10 cellular contexts compared by ENCODE assay signal in genomic region chr1:9078035-9078948, GRCh38. TPM values are rescaled to one million over a fixed set of nuclear protein-coding genes. Genes with fewer than 3 reads are reported as not detected.
A peak's percentile ranks its signal among the peaks of the same experiment; 100 is the strongest.
DNase-seq lines count a peak whose midpoint lies in the region; ATAC-seq, FAIRE-seq and TF ChIP-seq lines count a peak whose summit lies in the region.
"Had no signal": no experiment of that assay in that cellular context is flagged by ENCODE, and none has a peak within 500 bp of the region (broad histone marks: within the 10 kb centered on the region; RNA-seq: fewer than 3 reads in every experiment).

No MANE protein-coding gene starts in this region.

- no peaks in the 10 kb centered on the region for H3K36me3 Mint-ChIP-seq in stimulated activated effector memory CD8-positive, alpha-beta T cell treated with anti-CD3 and anti-CD28 coated beads, Interleukin-12 subunit alpha, Interleukin-12 subunit beta, amount 100 ng/mL, for 72 hours

- TF ChIP-seq POLR2A in IMR-90 (IDR thresholded peaks at IDR 0.05; ENCODE audit: low read depth, low read length): no peak
- TF ChIP-seq POLR2A in K562 (conservative IDR thresholded peaks at IDR 0.05): no peak

- intact Hi-C loops in IMR-90 (cut with micrococcal nuclease) (no loop called here), K562 (cut with micrococcal nuclease) (no loop called here)

- ATAC-seq in SK-N-SH treated with all-trans-retinoic acid at 6 μM for 48 hours (no peak), IMR-90 (ENCODE audit: low read depth) (peak; percentile 56), K562 (no peak)
- ATAC-seq in stimulated activated effector memory CD8-positive, alpha-beta T cell treated with anti-CD3 and anti-CD28 coated beads, Interleukin-12 subunit alpha, Interleukin-12 subunit beta, amount 100 ng/mL, for 72 hours: peak; percentile 77

- no peak overlapping the region for H3K4me3 ChIP-seq in SK-N-SH (ENCODE audit: low read depth in 2 of 2, low read length in 1 of 2)
- H3K4me3 ChIP-seq in IMR-90 (ENCODE audit: insufficient read depth, low read depth, low read length): no peak overlapping the region
- H3K4me3 ChIP-seq in K562: no peak overlapping the region
- no peak overlapping the region for H3K4me3 ChIP-seq in coronary artery

- no peak overlapping the region for H4K8ac ChIP-seq in IMR-90 (ENCODE audit: low read depth in 2 of 2, low read length in 2 of 2)

- no peak overlapping the region for H3K9ac ChIP-seq in SK-N-SH
- no peak overlapping the region for H3K9ac ChIP-seq in IMR-90 (ENCODE audit: low read depth, low read length)
- no peak overlapping the region for H3K9ac ChIP-seq in K562 (ENCODE audit: insufficient read depth in 1 of 2, low read depth in 2 of 2, low read length in 2 of 2)

- WGBS in SK-N-SH (ENCODE audit: low lambda C conversion rate): 72% methylated on average over 11 of the region's 11 CpGs
- WGBS in IMR-90 (ENCODE audit: extremely low coverage in 2 of 2, insufficient read length in 1 of 2), 2 experiments: 100% methylated on average over 1 of the region's 11 CpGs; no CpG with 5 or more reads in 1 of the 2 experiments
- under 1% methylated on average over 11 of the region's 11 CpGs for WGBS in K562 (ENCODE audit: insufficient coverage, low coverage, missing lambda C conversion rate)

- H3K27me3 ChIP-seq in SK-N-SH (ENCODE audit: insufficient read depth) (no peaks in the 10 kb centered on the region), IMR-90 (ENCODE audit: control insufficient read depth, insufficient read depth, low read length) (peaks cover 15% of the 10 kb centered on the region), K562 (ENCODE audit: control insufficient read depth in 2 of 2, insufficient read depth in 2 of 2, low read length in 2 of 2) (peaks cover 41 to 54% of the 10 kb centered on the region in 2 experiments; a peak in 4 of 5 replicates)

- H3K79me2 ChIP-seq in SK-N-SH (ENCODE audit: insufficient read depth) (no peaks in the 10 kb centered on the region), K562 (ENCODE audit: control insufficient read depth, insufficient read depth, low read length) (no peaks in the 10 kb centered on the region)

- no peak overlapping the region for H2BK120ac ChIP-seq in IMR-90 (ENCODE audit: low read depth, low read length)

- H3K9me1 ChIP-seq in IMR-90 (ENCODE audit: insufficient read depth, low read length) (no peaks in the 10 kb centered on the region), K562 (ENCODE audit: control insufficient read depth, insufficient read depth, low read length) (no peaks in the 10 kb centered on the region)

- dilution Hi-C loops in IMR-90 (cut with HindIII; ENCODE audit: low sequenced_read_pairs, unreplicated experiment): no loop called here

- TF ChIP-seq RAD21 in SK-N-SH (IDR thresholded peaks at IDR 0.05; ENCODE audit: low read length) (no peak), IMR-90 (IDR thresholded peaks at IDR 0.05; ENCODE audit: low read length) (no peak), K562 (CRISPR knock-in tag; conservative IDR thresholded peaks at IDR 0.05 in 1 of 2, IDR thresholded peaks at IDR 0.05 in 1 of 2) (no peak)

- in situ Hi-C loops in IMR-90 (cut with MboI; ENCODE audit: low sequenced_read_pairs) (no loop called here), K562 (cut with MboI) (no loop called here)

- H3K4me3 Mint-ChIP-seq in stimulated activated effector memory CD8-positive, alpha-beta T cell treated with anti-CD3 and anti-CD28 coated beads, Interleukin-12 subunit alpha, Interleukin-12 subunit beta, amount 100 ng/mL, for 72 hours: no peak overlapping the region
- H3K4me3 Mint-ChIP-seq: central memory CD8-positive, alpha-beta T cell; nephron had no signal

- H2BK5ac ChIP-seq in IMR-90 (ENCODE audit: low read depth, low read length, poor library complexity, severe bottlenecking): no peak overlapping the region

- H3K9me3 Mint-ChIP-seq in stimulated activated effector memory CD8-positive, alpha-beta T cell treated with anti-CD3 and anti-CD28 coated beads, Interleukin-12 subunit alpha, Interleukin-12 subunit beta, amount 100 ng/mL, for 72 hours: no peaks in the 10 kb centered on the region
- H3K9me3 Mint-ChIP-seq: central memory CD8-positive, alpha-beta T cell; nephron had no signal

- BruUV-seq in IMR-90 (replicated peaks; lab: Mats Ljungman, UMichigan): no TSS peak
- no TSS peak for BruUV-seq in K562 (replicated peaks; lab: Mats Ljungman, UMichigan)

- H4K5ac ChIP-seq in IMR-90 (ENCODE audit: low read depth, low read length): no peak overlapping the region

- H2AK5ac ChIP-seq in IMR-90 (ENCODE audit: low read depth, low read length): no peak overlapping the region

- H3K56ac ChIP-seq in IMR-90 (ENCODE audit: extremely low read depth, insufficient read depth, low read length): no peak overlapping the region

- no peak overlapping the region for H2AK9ac ChIP-seq in IMR-90 (replicated peaks; ENCODE audit: low read depth, low read length, poor library complexity)

- H3F3A ChIP-seq in SK-N-SH (replicated peaks; ENCODE audit: insufficient read depth): no peaks in the 10 kb centered on the region

- H3K23ac ChIP-seq in IMR-90 (ENCODE audit: low read depth, low read length): no peak overlapping the region

- H3K14ac ChIP-seq in IMR-90 (replicated peaks; ENCODE audit: low read depth, low read length): no peak overlapping the region

- CTCF ChIA-PET in SK-N-SH (lab: Yijun Ruan, JAX): no interaction called here
- CTCF ChIA-PET in IMR-90 (lab: Yijun Ruan, JAX): interaction anchor here (0.8 kb wide), 1 partner anchor 73 kb away, joined by 4 read pairs; no protein-coding TSS in a partner anchor
- CTCF ChIA-PET in K562 (lab: Yijun Ruan, JAX; ENCODE audit: low intra/inter-chr PET ratio): no interaction called here

- H3K79me1 ChIP-seq in IMR-90 (ENCODE audit: low read depth in 1 of 2, low read length in 2 of 2): no peaks in the 10 kb centered on the region

- H3K9me2 ChIP-seq in SK-N-SH: no peaks in the 10 kb centered on the region

- no peak for TF ChIP-seq EP300 in SK-N-SH (IDR thresholded peaks at IDR 0.05; ENCODE audit: borderline replicate concordance in 1 of 2, low read depth in 1 of 2, low read length in 1 of 2)
- no peak for TF ChIP-seq EP300 in K562 (IDR thresholded peaks at IDR 0.05; ENCODE audit: low read length)

- H2AFZ ChIP-seq in SK-N-SH (ENCODE audit: low read depth) (no peak overlapping the region), IMR-90 (replicated peaks; ENCODE audit: low read length, poor library complexity) (no peak overlapping the region), K562 (ENCODE audit: low read depth, low read length) (no peak overlapping the region)

- H3K4me1 Mint-ChIP-seq in stimulated activated effector memory CD8-positive, alpha-beta T cell treated with anti-CD3 and anti-CD28 coated beads, Interleukin-12 subunit alpha, Interleukin-12 subunit beta, amount 100 ng/mL, for 72 hours: peaks cover 20% of the 10 kb centered on the region

- no peak for DNase-seq in SK-N-SH
- DNase-seq in IMR-90: peak; percentile 65
- DNase-seq in K562 (ENCODE audit: extremely low read depth in 1 of 4, low spot score in 3 of 4): no peak
- no peak for DNase-seq in stimulated activated effector memory CD8-positive, alpha-beta T cell treated with anti-CD3 and anti-CD28 coated beads, Interleukin-12 subunit alpha, Interleukin-12 subunit beta, amount 100 ng/mL, for 72 hours (ENCODE audit: low spot score in 2 of 2)
- no peak for DNase-seq in putamen (ENCODE audit: low spot score)
- no peak for DNase-seq in activated gamma-delta T cell treated with Interleukin-2 at 50 U/mL for 16 hours
- no peak for DNase-seq in coronary artery (ENCODE audit: low spot score)

- H3K36me3 ChIP-seq in SK-N-SH (replicated peaks in 1 of 2; ENCODE audit: control insufficient read depth in 1 of 2, insufficient read depth in 2 of 2, low read length in 1 of 2) (no peaks in the 10 kb centered on the region), IMR-90 (ENCODE audit: control insufficient read depth, insufficient read depth, low read length) (no peaks in the 10 kb centered on the region), K562 (ENCODE audit: control insufficient read depth, insufficient read depth, low read length) (no peaks in the 10 kb centered on the region)

- H3K4ac ChIP-seq in IMR-90 (ENCODE audit: low read depth, low read length): no peak overlapping the region

- H3K4me1 ChIP-seq in SK-N-SH (ENCODE audit: control insufficient read depth in 1 of 2, insufficient read depth in 2 of 2, low read depth in 1 of 2, low read length in 1 of 2) (no peaks in the 10 kb centered on the region), IMR-90 (ENCODE audit: control insufficient read depth, insufficient read depth, low read length) (peaks cover 2% of the 10 kb centered on the region; the same call in 1 of the 2 replicates), K562 (replicated peaks in 1 of 2; ENCODE audit: control insufficient read depth in 2 of 2, insufficient read depth in 2 of 2, low read length in 2 of 2) (no peaks in the 10 kb centered on the region; a peak in 2 of 5 replicates)

- H3K27ac ChIP-seq in SK-N-SH (ENCODE audit: low read depth in 2 of 2, low read length in 1 of 2) (no peak overlapping the region), IMR-90 (ENCODE audit: insufficient read depth, low read length) (no peak overlapping the region), K562 (ENCODE audit: extremely low read depth, low read depth, low read length) (no peak overlapping the region), coronary artery (no peak overlapping the region)

- no peak overlapping the region for H4K91ac ChIP-seq in IMR-90 (ENCODE audit: insufficient read depth, low read depth, low read length)

- H2BK20ac ChIP-seq in IMR-90 (ENCODE audit: low read depth, low read length): no peak overlapping the region

- H3K27ac Mint-ChIP-seq in stimulated activated effector memory CD8-positive, alpha-beta T cell treated with anti-CD3 and anti-CD28 coated beads, Interleukin-12 subunit alpha, Interleukin-12 subunit beta, amount 100 ng/mL, for 72 hours: no peak overlapping the region

- no peak for FAIRE-seq in K562 (lab: Jason Lieb, UNC)

- no peaks in the 10 kb centered on the region for H3K9me3 ChIP-seq in SK-N-SH
- H3K9me3 ChIP-seq in IMR-90 (ENCODE audit: control insufficient read depth, insufficient read depth, low read length): no peaks in the 10 kb centered on the region
- no peaks in the 10 kb centered on the region for H3K9me3 ChIP-seq in K562 (replicated peaks; ENCODE audit: control insufficient read depth, insufficient read depth, low read depth, low read length)

- no peak overlapping the region for H3K18ac ChIP-seq in IMR-90 (ENCODE audit: low read depth, low read length)

- H3K4me2 ChIP-seq in SK-N-SH (no peak overlapping the region), IMR-90 (ENCODE audit: low read depth, low read length) (no peak overlapping the region), K562 (ENCODE audit: insufficient read depth, low read length) (no peak overlapping the region)

- POLR2A ChIA-PET in SK-N-SH (lab: Yijun Ruan, JAX): no interaction called here
- POLR2A ChIA-PET in IMR-90 (lab: Charles Lee; ENCODE audit: unreplicated experiment): no interaction called here
- POLR2A ChIA-PET in K562 (lab: Yijun Ruan, JAX): no interaction called here

- no peak overlapping the region for H2BK15ac ChIP-seq in IMR-90 (ENCODE audit: low read depth, low read length)

- no peaks in the 10 kb centered on the region for H4K20me1 ChIP-seq in SK-N-SH (ENCODE audit: insufficient read depth)
- no peaks in the 10 kb centered on the region for H4K20me1 ChIP-seq in IMR-90 (ENCODE audit: insufficient read depth, low read length)
- H4K20me1 ChIP-seq in K562 (replicated peaks; ENCODE audit: control insufficient read depth, insufficient read depth, low read length): no peaks in the 10 kb centered on the region

- TF ChIP-seq CTCF in SK-N-SH (IDR thresholded peaks at IDR 0.05) (no peak), IMR-90 (conservative IDR thresholded peaks at IDR 0.05; ENCODE audit: low read depth, low read length) (no peak), K562 (IDR thresholded peaks at IDR 0.05 in 2 of 3, conservative IDR thresholded peaks at IDR 0.05 in 1 of 3; ENCODE audit: insufficient read depth in 2 of 3, low read depth in 1 of 3, low read length in 3 of 3) (no peak), coronary artery (IDR thresholded peaks at IDR 0.05) (no peak)

RNA-seq across cellular contexts. Expression of gene SLC2A5, which starts 8.9 kb away (rescaled TPM):
- polyA plus RNA-seq in SK-N-SH (2012; rRNA removed) (0.02 TPM in 2 replicates), IMR-90 (2012; rRNA removed) (0.03 TPM in 1 of 2 replicates, not detected in the other), K562 (2011; rRNA removed) (0.08 TPM in 1 of 2 replicates, not detected in the other), K562 (2014; fragmentation: Illumina TruSeq; extraction: Trizol) (not detected in 2 replicates), K562 (2014; fragmentation: Nextera tagmentation; extraction: Ambion mirVana) (not detected), K562 (2014; rRNA removed) (not detected in 2 replicates)
- polyA plus RNA-seq in SK-N-SH (2012; cell fraction: cytosol; rRNA removed): 0.01 TPM in 1 of 2 replicates, not detected in the other
- polyA plus RNA-seq in SK-N-SH (2012; cell fraction: nucleus; rRNA removed): 0.07 and 0.14 TPM in 2 replicates
- total RNA-seq in IMR-90 (2012; rRNA removed) (0.18 TPM in 1 of 2 replicates, not detected in the other), K562 (2014; rRNA removed) (not detected in 2 replicates), K562 (2014; rRNA removed; fragmentation: Illumina TruSeq; extraction: Trizol) (not detected in 2 replicates), K562 (2015; rRNA removed; fragmentation: Illumina TruSeq; extraction: Trizol) (not detected in 2 replicates), K562 (2021) (0.04 TPM in 1 of 2 replicates, not detected in the other)
- polyA plus RNA-seq in IMR-90 (2012; cell fraction: cytosol; rRNA removed): 0.05 TPM in 1 of 2 replicates, not detected in the other
- 0.34 and 0.55 TPM in 2 replicates for polyA plus RNA-seq in IMR-90 (2012; cell fraction: nucleus; rRNA removed; ENCODE audit: low replicate concordance)
- total RNA-seq in K562 (2011; cell fraction: chromatin; rRNA removed; ENCODE audit: low replicate concordance): not detected in 2 replicates
- not detected in 2 replicates for total RNA-seq in K562 (2011; cell fraction: nucleolus; rRNA removed)
- not detected in 2 replicates for total RNA-seq in K562 (2011; cell fraction: nucleoplasm; rRNA removed)
- 0.04 TPM in 1 of 2 replicates, not detected in the other for polyA plus RNA-seq in K562 (2011; cell fraction: cytosol; rRNA removed)
- polyA plus RNA-seq in K562 (2011; cell fraction: nucleus; rRNA removed): 0.54 TPM in 1 of 2 replicates, not detected in the other
- 0.03 and 0.06 TPM in 2 replicates for polyA plus RNA-seq in K562 (2012)
- polyA minus RNA-seq in K562 (2011; rRNA and poly(A)+ RNA removed): not detected in 2 replicates
- not detected in 2 replicates for polyA minus RNA-seq in K562 (2011; cell fraction: cytosol; rRNA and poly(A)+ RNA removed)
- polyA minus RNA-seq in K562 (2011; cell fraction: nucleus; rRNA and poly(A)+ RNA removed): not detected in 2 replicates

RNA-seq across cellular contexts. Expression of gene GPR157, which starts 50.6 kb away (rescaled TPM):
- polyA plus RNA-seq in SK-N-SH (2012; rRNA removed) (1.8 and 2.1 TPM in 2 replicates), IMR-90 (2012; rRNA removed) (1.7 and 1.8 TPM in 2 replicates), K562 (2011; rRNA removed) (0.04 TPM in 1 of 2 replicates, not detected in the other), K562 (2014; fragmentation: Illumina TruSeq; extraction: Trizol) (0.03 and 0.04 TPM in 2 replicates), K562 (2014; fragmentation: Nextera tagmentation; extraction: Ambion mirVana) (not detected), K562 (2014; rRNA removed) (0.01 and 0.05 TPM in 2 replicates)
- polyA plus RNA-seq in SK-N-SH (2012; cell fraction: cytosol; rRNA removed): 1.1 and 1.4 TPM in 2 replicates
- 4.3 and 5.7 TPM in 2 replicates for polyA plus RNA-seq in SK-N-SH (2012; cell fraction: nucleus; rRNA removed)
- total RNA-seq in IMR-90 (2012; rRNA removed) (2.2 and 2.7 TPM in 2 replicates), K562 (2014; rRNA removed) (0.08 TPM in 1 of 2 replicates, not detected in the other), K562 (2014; rRNA removed; fragmentation: Illumina TruSeq; extraction: Trizol) (0.03 TPM in 1 of 2 replicates, not detected in the other), K562 (2015; rRNA removed; fragmentation: Illumina TruSeq; extraction: Trizol) (0.04 TPM in 2 replicates), K562 (2021) (0.18 and 0.87 TPM in 2 replicates)
- 1.4 TPM in 2 replicates for polyA plus RNA-seq in IMR-90 (2012; cell fraction: cytosol; rRNA removed)
- 2.8 and 3.5 TPM in 2 replicates for polyA plus RNA-seq in IMR-90 (2012; cell fraction: nucleus; rRNA removed; ENCODE audit: low replicate concordance)
- total RNA-seq in K562 (2011; cell fraction: chromatin; rRNA removed; ENCODE audit: low replicate concordance): 0.12 and 0.14 TPM in 2 replicates
- total RNA-seq in K562 (2011; cell fraction: nucleolus; rRNA removed): 0.26 and 1.2 TPM in 2 replicates
- total RNA-seq in K562 (2011; cell fraction: nucleoplasm; rRNA removed): 0.22 and 0.61 TPM in 2 replicates
- 0.01 and 0.06 TPM in 2 replicates for polyA plus RNA-seq in K562 (2011; cell fraction: cytosol; rRNA removed)
- 0.01 and 0.14 TPM in 2 replicates for polyA plus RNA-seq in K562 (2011; cell fraction: nucleus; rRNA removed)
- 0.19 and 1.0 TPM in 2 replicates for polyA plus RNA-seq in K562 (2012)
- polyA minus RNA-seq in K562 (2011; rRNA and poly(A)+ RNA removed): 0.04 TPM in 1 of 2 replicates, not detected in the other
- 0.46 TPM in 1 of 2 replicates, not detected in the other for polyA minus RNA-seq in K562 (2011; cell fraction: cytosol; rRNA and poly(A)+ RNA removed)
- polyA minus RNA-seq in K562 (2011; cell fraction: nucleus; rRNA and poly(A)+ RNA removed): 0.33 and 0.40 TPM in 2 replicates

RNA-seq across cellular contexts. Expression of gene SLC2A7, which starts 52.1 kb away (rescaled TPM):
- polyA plus RNA-seq in SK-N-SH (2012; rRNA removed) (not detected in 2 replicates), IMR-90 (2012; rRNA removed) (not detected in 2 replicates), K562 (2011; rRNA removed) (not detected in 2 replicates), K562 (2014; fragmentation: Illumina TruSeq; extraction: Trizol) (not detected in 2 replicates), K562 (2014; fragmentation: Nextera tagmentation; extraction: Ambion mirVana) (not detected), K562 (2014; rRNA removed) (not detected in 2 replicates)
- not detected in 2 replicates for polyA plus RNA-seq in SK-N-SH (2012; cell fraction: cytosol; rRNA removed)
- not detected in 2 replicates for polyA plus RNA-seq in SK-N-SH (2012; cell fraction: nucleus; rRNA removed)
- total RNA-seq in IMR-90 (2012; rRNA removed) (not detected in 2 replicates), K562 (2014; rRNA removed) (not detected in 2 replicates), K562 (2014; rRNA removed; fragmentation: Illumina TruSeq; extraction: Trizol) (not detected in 2 replicates), K562 (2015; rRNA removed; fragmentation: Illumina TruSeq; extraction: Trizol) (not detected in 2 replicates), K562 (2021) (not detected in 2 replicates)
- not detected in 2 replicates for polyA plus RNA-seq in IMR-90 (2012; cell fraction: cytosol; rRNA removed)
- not detected in 2 replicates for polyA plus RNA-seq in IMR-90 (2012; cell fraction: nucleus; rRNA removed; ENCODE audit: low replicate concordance)
- total RNA-seq in K562 (2011; cell fraction: chromatin; rRNA removed; ENCODE audit: low replicate concordance): not detected in 2 replicates
- total RNA-seq in K562 (2011; cell fraction: nucleolus; rRNA removed): not detected in 2 replicates
- not detected in 2 replicates for total RNA-seq in K562 (2011; cell fraction: nucleoplasm; rRNA removed)
- not detected in 2 replicates for polyA plus RNA-seq in K562 (2011; cell fraction: cytosol; rRNA removed)
- polyA plus RNA-seq in K562 (2011; cell fraction: nucleus; rRNA removed): not detected in 2 replicates
- polyA plus RNA-seq in K562 (2012): not detected in 2 replicates
- not detected in 2 replicates for polyA minus RNA-seq in K562 (2011; rRNA and poly(A)+ RNA removed)
- polyA minus RNA-seq in K562 (2011; cell fraction: cytosol; rRNA and poly(A)+ RNA removed): not detected in 2 replicates
- polyA minus RNA-seq in K562 (2011; cell fraction: nucleus; rRNA and poly(A)+ RNA removed): not detected in 2 replicates

Comparison
In these comparisons a context has a peak if more than half of its experiments do, and no peak if none do; other contexts are left out.
1. ATAC-seq: peak in IMR-90 (single experiment) and stimulated activated effector memory CD8-positive, alpha-beta T cell treated with anti-CD3 and anti-CD28 coated beads, Interleukin-12 subunit alpha, Interleukin-12 subunit beta, amount 100 ng/mL, for 72 hours (single experiment); none in SK-N-SH treated with all-trans-retinoic acid at 6 μM for 48 hours (single experiment) and K562 (single experiment).